ENCODE assay signal across 26 cellular contexts in genomic region chr2:150295544-150295943, GRCh38.
"Had no signal": no experiment of that assay in that cellular context is flagged by ENCODE, and none has a peak within 500 bp of the region (broad histone marks: within the 10 kb centered on the region; RNA-seq: fewer than 3 reads in every experiment).

No MANE protein-coding gene starts in this region.

- H3K36me3 Mint-ChIP-seq: immature natural killer cell; naive thymus-derived CD4-positive, alpha-beta T cell; natural killer cell treated with Interleukin-12 subunit alpha and Interleukin-12 subunit beta and Interleukin-15 and Interleukin-18, amount 100 ng/mL, for 72 hours; stimulated activated naive B cell treated with anti-CD40 and anti-IgM and Interleukin-4, amounts not matched to agents 10 μg/mL and 1 μg/mL and 100 μg/mL, for 72 hours had no signal

- H3K27ac ChIP-seq: left lung, lower lobe of right lung, ovary, right atrium auricular region, skin epidermis, stomach, testis, thyroid gland, transverse colon, upper lobe of left lung had no signal

- H3K27me3 ChIP-seq: left lung, ovary, right atrium auricular region, right lobe of liver, stomach, testis, thyroid gland, transverse colon, upper lobe of left lung had no signal

- H3K9me3 ChIP-seq: lower lobe of right lung, ovary, right atrium auricular region, right lobe of liver, testis, thyroid gland, transverse colon, upper lobe of left lung had no signal

- H3K4me1 ChIP-seq: left lung, lower lobe of right lung, right atrium auricular region, thyroid gland had no signal

- H3K4me3 Mint-ChIP-seq: immature natural killer cell; mesothelial cell of epicardium; naive thymus-derived CD4-positive, alpha-beta T cell; natural killer cell treated with Interleukin-12 subunit alpha and Interleukin-12 subunit beta and Interleukin-15 and Interleukin-18, amount 100 ng/mL, for 72 hours; stimulated activated naive B cell treated with anti-CD40 and anti-IgM and Interleukin-4, amounts not matched to agents 10 μg/mL and 1 μg/mL and 100 μg/mL, for 72 hours had no signal

- DNase-seq: hypothalamus; immature natural killer cell; kidney; left colon; left lung; lower lobe of right lung; mesendoderm; naive thymus-derived CD4-positive, alpha-beta T cell; ovary; right lobe of liver; stimulated activated CD4-positive, alpha-beta T cell treated with anti-CD3 and anti-CD28 coated beads, Interleukin-12 subunit alpha, Interleukin-12 subunit beta, amount 100 ng/mL, for 4 hours; stimulated activated CD4-positive, alpha-beta T cell treated with anti-CD3 and anti-CD28 coated beads, Interleukin-15, amount 100 ng/mL, for 24 hours; stimulated activated CD4-positive, alpha-beta T cell treated with anti-CD3 and anti-CD28 coated beads, Interleukin-2, amount 100 ng/mL, for 24 hours; stimulated activated CD4-positive, alpha-beta T cell treated with anti-CD3 and anti-CD28 coated beads, Interleukin-4, amount 100 ng/mL, for 1 hour; stimulated activated naive B cell treated with anti-CD40 and anti-IgM and Interleukin-4, amounts not matched to agents 10 μg/mL and 1 μg/mL and 100 μg/mL, for 72 hours; stimulated activated naive CD8-positive, alpha-beta T cell treated with anti-CD3 and anti-CD28 coated beads, Interleukin-15, Interleukin-2, amounts not matched to agents 100 U/mL and 50 U/mL, for 24 hours; stomach; testis; thyroid gland; transverse colon; upper lobe of left lung had no signal

- H3K27me3 Mint-ChIP-seq: naive thymus-derived CD4-positive, alpha-beta T cell; natural killer cell treated with Interleukin-12 subunit alpha and Interleukin-12 subunit beta and Interleukin-15 and Interleukin-18, amount 100 ng/mL, for 72 hours; progenitor cell of endocrine pancreas; stimulated activated naive B cell treated with anti-CD40 and anti-IgM and Interleukin-4, amounts not matched to agents 10 μg/mL and 1 μg/mL and 100 μg/mL, for 72 hours had no signal

- H3K4me3 ChIP-seq: left lung, lower lobe of right lung, ovary, right atrium auricular region, right lobe of liver, skin epidermis, stomach, testis, thyroid gland, transverse colon, upper lobe of left lung had no signal

- H3K4me1 Mint-ChIP-seq: immature natural killer cell; naive thymus-derived CD4-positive, alpha-beta T cell; stimulated activated naive B cell treated with anti-CD40 and anti-IgM and Interleukin-4, amounts not matched to agents 10 μg/mL and 1 μg/mL and 100 μg/mL, for 72 hours had no signal

- H3K36me3 ChIP-seq: left lung, lower lobe of right lung, ovary, right atrium auricular region, right lobe of liver, stomach, thyroid gland, transverse colon, upper lobe of left lung had no signal

- H3K27ac Mint-ChIP-seq: immature natural killer cell; mesothelial cell of epicardium; naive thymus-derived CD4-positive, alpha-beta T cell; natural killer cell treated with Interleukin-12 subunit alpha and Interleukin-12 subunit beta and Interleukin-15 and Interleukin-18, amount 100 ng/mL, for 72 hours; progenitor cell of endocrine pancreas; stimulated activated naive B cell treated with anti-CD40 and anti-IgM and Interleukin-4, amounts not matched to agents 10 μg/mL and 1 μg/mL and 100 μg/mL, for 72 hours had no signal

- ATAC-seq: left colon; left lung; lower lobe of right lung; naive thymus-derived CD4-positive, alpha-beta T cell; natural killer cell treated with Interleukin-12 subunit alpha and Interleukin-12 subunit beta and Interleukin-15 and Interleukin-18, amount 100 ng/mL, for 72 hours; stimulated activated naive B cell treated with anti-CD40 and anti-IgM and Interleukin-4, amounts not matched to agents 10 μg/mL and 1 μg/mL and 100 μg/mL, for 72 hours; stimulated activated naive CD8-positive, alpha-beta T cell treated with anti-CD3 and anti-CD28 coated beads, Interleukin-15, Interleukin-2, amounts not matched to agents 100 U/mL and 50 U/mL, for 24 hours had no signal
